10 cellular contexts compared by ENCODE assay signal in genomic region chr19:54206831-54207177, GRCh38. TPM values are rescaled to one million over a fixed set of nuclear protein-coding genes. Genes with fewer than 3 reads are reported as not detected.
DNase-seq lines count a peak whose midpoint lies in the region; ATAC-seq and TF ChIP-seq lines count a peak whose summit lies in the region.
"Had no signal": no experiment of that assay in that cellular context is flagged by ENCODE, and none has a peak within 500 bp of the region (broad histone marks: within the 10 kb centered on the region; RNA-seq: fewer than 3 reads in every experiment).

No MANE protein-coding gene starts in this region.

- no peaks in the 10 kb centered on the region for H3K27me3 ChIP-seq in CD4-positive, alpha-beta T cell (ENCODE audit: control insufficient read depth, insufficient read depth, low read length)
- H3K27me3 ChIP-seq in HL-60 (ENCODE audit: insufficient read depth, poor library complexity, severe bottlenecking): no peaks in the 10 kb centered on the region
- H3K27me3 ChIP-seq in body of pancreas: no peaks in the 10 kb centered on the region
- no peaks in the 10 kb centered on the region for H3K27me3 ChIP-seq in rectal smooth muscle tissue (ENCODE audit: control insufficient read depth, insufficient read depth, low read length)

- H3K4me3 Mint-ChIP-seq in CD4-positive, alpha-beta T cell: no peak overlapping the region

- H3K27ac Mint-ChIP-seq in CD4-positive, alpha-beta T cell: peak overlapping the region; percentile 84

- no peak for TF ChIP-seq CTCF in CD4-positive, alpha-beta T cell (IDR thresholded peaks at IDR 0.05)
- TF ChIP-seq CTCF in HL-60 (IDR thresholded peaks at IDR 0.05; ENCODE audit: insufficient read depth, low read length) (no peak), body of pancreas (IDR thresholded peaks at IDR 0.05) (no peak)

- H3K27me3 Mint-ChIP-seq in CD4-positive, alpha-beta T cell: no peaks in the 10 kb centered on the region

- no peak for DNase-seq in CD4-positive, alpha-beta T cell
- DNase-seq in HL-60 (ENCODE audit: low read depth in 1 of 2, low spot score in 1 of 2) (peak in 1 of 2 experiments; percentile 43), body of pancreas (no peak), MV-4-11 (lab: John Stamatoyannopoulos, UW) (no peak)
- DNase-seq: foreskin fibroblast, mesendoderm, NCI-H524 had no signal

- CTCF ChIA-PET in CD4-positive, alpha-beta T cell (lab: Charles Lee): no interaction called here

- 68 to 72% methylated on average over 13 of the region's 13 CpGs for WGBS in body of pancreas, 2 donors

- no peaks in the 10 kb centered on the region for H3K9me3 ChIP-seq in CD4-positive, alpha-beta T cell (ENCODE audit: control insufficient read depth, low read length)
- H3K9me3 ChIP-seq in body of pancreas: no peaks in the 10 kb centered on the region

- intact Hi-C loops in CD4-positive, alpha-beta T cell (cut with DNase I, micrococcal nuclease): loop anchor here in 1 of 2 experiments (10.0 kb wide), 1 partner anchor 258 kb away; the partner anchor contains the start of gene LENG9
- intact Hi-C loops in body of pancreas (cut with DNase I): no loop called here

- H3K4me1 ChIP-seq in body of pancreas: peaks cover 97% of the 10 kb centered on the region
- peaks cover 33% of the 10 kb centered on the region for H3K4me1 ChIP-seq in rectal smooth muscle tissue (ENCODE audit: control insufficient read depth, insufficient read depth, low read length)

- ATAC-seq in CD4-positive, alpha-beta T cell (ENCODE audit: poor library complexity): no peak
- ATAC-seq in body of pancreas: no peak
- no peak for ATAC-seq in HG02588 (IDR thresholded peaks at IDR 0.05; ENCODE audit: unreplicated experiment)
- ATAC-seq in HG03025 (IDR thresholded peaks at IDR 0.05; ENCODE audit: low FRiP score, unreplicated experiment): no peak

- H3K4me1 Mint-ChIP-seq in CD4-positive, alpha-beta T cell (ENCODE audit: low read depth): peaks cover 82% of the 10 kb centered on the region

- no peaks in the 10 kb centered on the region for H3K9me3 Mint-ChIP-seq in CD4-positive, alpha-beta T cell

- H3K9ac ChIP-seq in rectal smooth muscle tissue (ENCODE audit: low read length): peak overlapping the region; percentile 28

- peaks cover 69% of the 10 kb centered on the region for H3K36me3 Mint-ChIP-seq in CD4-positive, alpha-beta T cell (ENCODE audit: low read depth)

- H3K4me3 ChIP-seq in HL-60 (replicated peaks; ENCODE audit: insufficient read depth, low read length) (no peak overlapping the region), body of pancreas (no peak overlapping the region), rectal smooth muscle tissue (ENCODE audit: low read length) (no peak overlapping the region)

- POLR2A ChIA-PET in CD4-positive, alpha-beta T cell (lab: Charles Lee): interaction anchor here (8.7 kb wide), 1 partner anchor 17 kb away, joined by 75 read pairs; the partner anchor contains the start of genes MBOAT7 and TSEN34

- no peak overlapping the region for H3K27ac ChIP-seq in CD4-positive, alpha-beta T cell (ENCODE audit: low read depth, low read length)
- H3K27ac ChIP-seq in HL-60 (replicated peaks) (peak overlapping the region; percentile 96), body of pancreas (peak overlapping the region in 3 of 4 donors; percentile 94 to 97 (median 94)), rectal smooth muscle tissue (ENCODE audit: low read depth, low read length) (no peak overlapping the region)

- peaks cover 5 to 30% of the 10 kb centered on the region in 2 donors for H3K36me3 ChIP-seq in body of pancreas (replicated peaks in 1 of 2; ENCODE audit: insufficient read depth in 1 of 2, low read depth in 2 of 2)
- peaks cover 37% of the 10 kb centered on the region for H3K36me3 ChIP-seq in rectal smooth muscle tissue (ENCODE audit: control insufficient read depth, insufficient read depth, low read length)

- no peak for TF ChIP-seq POLR2A in body of pancreas (IDR thresholded peaks at IDR 0.05)

RNA-seq across cellular contexts. Expression of gene RPS9, which starts 6.1 kb away (rescaled TPM):
- total RNA-seq in CD4-positive, alpha-beta T cell: 1,000 to 10,000 TPM; 2,017 to 2,050 TPM
- 1,000 to 10,000 TPM; 1,319 to 1,729 TPM for total RNA-seq in body of pancreas

RNA-seq across cellular contexts. Expression of gene TSEN34, which starts 15.7 kb away (rescaled TPM):
- 1 to 10 TPM; 8.4 to 8.6 TPM for total RNA-seq in CD4-positive, alpha-beta T cell
- total RNA-seq in body of pancreas: 10 to 100 TPM; 33.9 to 56.6 TPM

RNA-seq across cellular contexts. Expression of gene LILRB3, which starts 16.0 kb away (rescaled TPM):
- 1 to 10 TPM; 1.1 to 1.3 TPM for total RNA-seq in CD4-positive, alpha-beta T cell
- 1 to 10 TPM in 1 of 2 donors, under 1 TPM in 1; 0.33 to 2.1 TPM for total RNA-seq in body of pancreas

RNA-seq across cellular contexts. Expression of gene MBOAT7, which starts 17.4 kb away (rescaled TPM):
- total RNA-seq in CD4-positive, alpha-beta T cell: 10 to 100 TPM; 13.7 to 18.0 TPM
- 10 to 100 TPM; 40.5 to 98.9 TPM for total RNA-seq in body of pancreas

RNA-seq across cellular contexts. Expression of gene TMC4, which starts 33.8 kb away (rescaled TPM):
- total RNA-seq in CD4-positive, alpha-beta T cell: 1 to 10 TPM in 1 of 2 experiments, under 1 TPM in 1; 0.84 to 1.5 TPM
- 100 to 1,000 TPM in 1 of 2 donors, 10 to 100 TPM in 1; 57.3 to 126 TPM for total RNA-seq in body of pancreas

Comparison
In these comparisons a context has a peak if more than half of its experiments do, and no peak if none do; other contexts are left out.
1. H3K27ac ChIP-seq: peak in HL-60 (single experiment) and body of pancreas (3 of 4); none in CD4-positive, alpha-beta T cell (single experiment) and rectal smooth muscle tissue (single experiment).